13 cellular contexts compared by ENCODE assay signal in genomic region chr2:157386747-157387146, GRCh38. TPM values are rescaled to one million over a fixed set of nuclear protein-coding genes. Genes with fewer than 3 reads are reported as not detected.
"Had no signal": no experiment of that assay in that cellular context is flagged by ENCODE, and none has a peak within 500 bp of the region (broad histone marks: within the 10 kb centered on the region; RNA-seq: fewer than 3 reads in every experiment).

No MANE protein-coding gene starts in this region.

- FAIRE-seq: urothelium cell line had no signal

- H3K4me3 Mint-ChIP-seq: nephron, WTC11 had no signal

- H3K27ac Mint-ChIP-seq: nephron, WTC11 had no signal

- H3K4me1 Mint-ChIP-seq: nephron, WTC11 had no signal

- DNase-seq: activated CD4-positive, alpha-beta T cell treated with anti-CD3 and anti-CD28 coated beads, Interleukin-2, amount 50 U/mL, for 4 hours; aorta; esophagus squamous epithelium; foreskin fibroblast; head of caudate nucleus; mammary epithelial cell; mucosa of descending colon; SK-N-SH; stimulated activated CD4-positive, alpha-beta T cell treated with anti-CD3 and anti-CD28 coated beads, Interleukin-12 subunit alpha, Interleukin-12 subunit beta, amount 100 ng/mL, for 4 hours; thyroid gland had no signal

- H3K36me3 Mint-ChIP-seq: WTC11 had no signal

RNA-seq across cellular contexts. Expression of gene CYTIP, which starts 57.1 kb away (rescaled TPM):
- total RNA-seq: mammary epithelial cell had no signal
